8 cellular contexts compared by ENCODE assay signal in genomic region chr14:102362084-102362483, GRCh38. TPM values are rescaled to one million over a fixed set of nuclear protein-coding genes. Genes with fewer than 3 reads are reported as not detected.
DNase-seq lines count a peak whose midpoint lies in the region; ATAC-seq, FAIRE-seq and TF ChIP-seq lines count a peak whose summit lies in the region.

No MANE protein-coding gene starts in this region.

- no peak for FAIRE-seq in kidney (lab: Jason Lieb, UNC)

- intact Hi-C loops in OCI-LY7 (cut with micrococcal nuclease; ENCODE audit: unreplicated experiment), result loop anchor here (2.0 to 10.0 kb wide), 2 partner anchors 43 to 153 kb away; partner anchors contain the start of gene ZNF839
- intact Hi-C loops in ascending aorta (cut with DNase I), result loop anchor here (2.0 to 5.0 kb wide), 3 partner anchors 155 to 601 kb away; partner anchors contain the start of genes PPP2R5C and RCOR1
- intact Hi-C loops in kidney (cut with DNase I), result no loop called here

- H3K9ac ChIP-seq in BLaER1 treated with 17β-estradiol and CSF1 and Interleukin-3, amounts not matched to agents 10 nM and 100 nM, result peak overlapping the region; percentile 80 to 88 (median 87)
- H3K9ac ChIP-seq in kidney (ENCODE audit: low read length in 2 of 2), result peak overlapping the region; percentile 95 to 97

- CTCF ChIA-PET in OCI-LY7 (lab: Charles Lee; ENCODE audit: unreplicated experiment), result interaction anchor here (0.5 to 0.9 kb wide), 2 partner anchors 23 to 162 kb away, joined by 3 read pairs; no protein-coding TSS in a partner anchor

- POLR2A ChIA-PET in OCI-LY7 (lab: Charles Lee), result interaction anchor here (0.9 to 2.0 kb wide), 2 partner anchors 9 to 57 kb away, joined by 7 read pairs; partner anchors contain the start of gene MOK

- TSS peak; percentile 88 for BruUV-seq in OCI-LY7 (replicated peaks; lab: Mats Ljungman, UMichigan)

- DNase-seq in OCI-LY7 (ENCODE audit: low spot score) (peak; percentile 4), ascending aorta (ENCODE audit: low spot score in 2 of 2) (no peak), kidney (no peak), OCI-M2 (lab: John Stamatoyannopoulos, UW; ENCODE audit: unreplicated experiment) (no peak), DMS153 treated with DMSO at 0.1 percent for 48 hours (lab: John Stamatoyannopoulos, UW; ENCODE audit: unreplicated experiment) (no peak)
- peak; percentile 41 to 58 (median 52) for DNase-seq in stimulated activated CD4-positive, alpha-beta T cell treated with anti-CD3 and anti-CD28 coated beads, TNF-alpha, amount 100 ng/mL, for 24 hours (ENCODE audit: low read depth in 3 of 3)

- peak overlapping the region; percentile 75 to 99 (median 93) for H3K4me2 ChIP-seq in BLaER1 treated with 17β-estradiol and CSF1 and Interleukin-3, amounts not matched to agents 10 nM and 100 nM
- peak overlapping the region; percentile 97 for H3K4me2 ChIP-seq in OCI-LY7 (ENCODE audit: low read length)

- H3K27ac ChIP-seq in BLaER1 treated with 17β-estradiol and CSF1 and Interleukin-3, amounts not matched to agents 10 nM and 100 nM, result peak overlapping the region; percentile 69 to 85 (median 75)
- H3K27ac ChIP-seq in OCI-LY7 (ENCODE audit: low read depth, low read length, poor library complexity, severe bottlenecking), result no peak overlapping the region
- H3K27ac ChIP-seq in ascending aorta, result peak overlapping the region; percentile 91 to 95
- H3K27ac ChIP-seq in kidney (ENCODE audit: low read depth in 2 of 2, low read length in 2 of 2), result peak overlapping the region; percentile 71 to 73

- peaks cover 0 to 18% (median 0%) of the 10 kb centered on the region in 11 experiments; a peak in 2 of 22 replicates for H3K27me3 ChIP-seq in BLaER1 treated with 17β-estradiol and CSF1 and Interleukin-3, amounts not matched to agents 10 nM and 100 nM
- H3K27me3 ChIP-seq in ascending aorta, result no peaks in the 10 kb centered on the region

- peaks cover 6% of the 10 kb centered on the region; the same call in 1 of the 2 replicates for H3K79me2 ChIP-seq in OCI-LY7 (ENCODE audit: insufficient read depth, low read depth, low read length)

- H3K4me1 ChIP-seq in BLaER1 treated with 17β-estradiol and CSF1 and Interleukin-3, amounts not matched to agents 10 nM and 100 nM, result peaks cover 18 to 28% (median 23%) of the 10 kb centered on the region in 10 experiments
- H3K4me1 ChIP-seq in OCI-LY7 (ENCODE audit: insufficient read depth, low read length, poor library complexity, severe bottlenecking) (peaks cover 15% of the 10 kb centered on the region), ascending aorta (peaks cover 0 to 16% of the 10 kb centered on the region in 2 donors), kidney (ENCODE audit: control insufficient read depth in 1 of 2, insufficient read depth in 1 of 2, low read depth in 1 of 2, low read length in 2 of 2) (peaks cover 12 to 17% of the 10 kb centered on the region in 2 donors)

- H4K20me1 ChIP-seq in BLaER1 treated with 17β-estradiol and CSF1 and Interleukin-3, amounts not matched to agents 10 nM and 100 nM, result peaks cover 0 to 13% (median 3%) of the 10 kb centered on the region in 11 experiments; a peak in 1 of 22 replicates
- no peaks in the 10 kb centered on the region for H4K20me1 ChIP-seq in OCI-LY7 (ENCODE audit: insufficient read depth, low read length)

- peak; percentile 37 for ATAC-seq in GM21528 (IDR thresholded peaks at IDR 0.05; ENCODE audit: low FRiP score, unreplicated experiment)

- H2AFZ ChIP-seq in OCI-LY7 (ENCODE audit: low read length), result peak overlapping the region; percentile 95

- H3K9me2 ChIP-seq in OCI-LY7 (ENCODE audit: insufficient read depth, low read length), result no peaks in the 10 kb centered on the region

- no peaks in the 10 kb centered on the region for H3K9me3 ChIP-seq in BLaER1 treated with 17β-estradiol and CSF1 and Interleukin-3, amounts not matched to agents 10 nM and 100 nM (replicated peaks in 1 of 11)
- H3K9me3 ChIP-seq in OCI-LY7 (ENCODE audit: low read length) (no peaks in the 10 kb centered on the region), ascending aorta (no peaks in the 10 kb centered on the region), kidney (ENCODE audit: control insufficient read depth in 1 of 2, low read length in 2 of 2) (no peaks in the 10 kb centered on the region)

- H3K4me3 ChIP-seq in BLaER1 treated with 17β-estradiol and CSF1 and Interleukin-3, amounts not matched to agents 10 nM and 100 nM, result peak overlapping the region; percentile 77 to 92 (median 84)
- peak overlapping the region; percentile 98 for H3K4me3 ChIP-seq in OCI-LY7 (ENCODE audit: low read depth, low read length, poor library complexity, severe bottlenecking)
- peak overlapping the region; percentile 86 to 93 for H3K4me3 ChIP-seq in ascending aorta
- H3K4me3 ChIP-seq in kidney (ENCODE audit: low read length in 2 of 2), result peak overlapping the region; percentile 84 to 94

- TF ChIP-seq CTCF in OCI-LY7 (conservative IDR thresholded peaks at IDR 0.05; ENCODE audit: low read length) (no peak), ascending aorta (IDR thresholded peaks at IDR 0.05) (no peak), kidney (IDR thresholded peaks at IDR 0.05; ENCODE audit: borderline replicate concordance, extremely low read depth, insufficient read depth) (no peak)

- peaks cover 18 to 30% (median 19%) of the 10 kb centered on the region in 11 experiments for H3K36me3 ChIP-seq in BLaER1 treated with 17β-estradiol and CSF1 and Interleukin-3, amounts not matched to agents 10 nM and 100 nM
- H3K36me3 ChIP-seq in OCI-LY7 (ENCODE audit: insufficient read depth, low read length) (peaks cover 16% of the 10 kb centered on the region), ascending aorta (peaks cover 15 to 17% of the 10 kb centered on the region in 2 donors), kidney (ENCODE audit: control insufficient read depth in 1 of 2, insufficient read depth in 2 of 2, low read length in 2 of 2) (peaks cover 7 to 9% of the 10 kb centered on the region in 2 donors)

RNA-seq across cellular contexts. Expression of gene CINP, which starts 0.6 kb away (rescaled TPM):
- 28.2 and 37.7 TPM in 2 replicates for total RNA-seq in OCI-LY7 (2014; rRNA removed; shearing (Covaris generic))
- total RNA-seq in OCI-LY7 (2022) (29.8 and 34.9 TPM in 2 replicates), ascending aorta (6.8 TPM), kidney (32.1 TPM)
- polyA plus RNA-seq in kidney (ENCODE audit: insufficient read depth, low read depth, low replicate concordance), result 49.3 TPM

RNA-seq across cellular contexts. Expression of gene TECPR2, which starts 0.7 kb away (rescaled TPM):
- total RNA-seq in OCI-LY7 (2014; rRNA removed; shearing (Covaris generic)), result 5.3 and 6.8 TPM in 2 replicates
- 9.5 and 12.7 TPM in 2 replicates for total RNA-seq in OCI-LY7 (2022)
- 27.0 TPM for total RNA-seq in ascending aorta
- total RNA-seq in kidney, result 30.2 TPM
- polyA plus RNA-seq in kidney (ENCODE audit: insufficient read depth, low read depth, low replicate concordance), result 6.0 TPM

RNA-seq across cellular contexts. Expression of gene ZNF839, which starts 42.5 kb away (rescaled TPM):
- total RNA-seq in OCI-LY7 (2014; rRNA removed; shearing (Covaris generic)), result 20.2 and 22.7 TPM in 2 replicates
- total RNA-seq in OCI-LY7 (2022) (23.3 and 24.3 TPM in 2 replicates), ascending aorta (11.0 TPM), kidney (15.8 TPM)
- 7.8 TPM for polyA plus RNA-seq in kidney (ENCODE audit: insufficient read depth, low read depth, low replicate concordance)

RNA-seq across cellular contexts. Expression of gene MOK, which starts 57.1 kb away (rescaled TPM):
- total RNA-seq in OCI-LY7 (2014; rRNA removed; shearing (Covaris generic)), result 3.7 and 4.0 TPM in 2 replicates
- 2.2 and 4.3 TPM in 2 replicates for total RNA-seq in OCI-LY7 (2022)
- 17.6 TPM for total RNA-seq in ascending aorta
- 32.7 TPM for total RNA-seq in kidney
- 20.4 TPM for polyA plus RNA-seq in kidney (ENCODE audit: insufficient read depth, low read depth, low replicate concordance)

Comparison
In these comparisons a context has a peak if more than half of its experiments do, and no peak if none do; other contexts are left out.
1. DNase-seq: peak in OCI-LY7 (single experiment) and stimulated activated CD4-positive, alpha-beta T cell treated with anti-CD3 and anti-CD28 coated beads, TNF-alpha, amount 100 ng/mL, for 24 hours (3 of 3); none in ascending aorta (0 of 2), kidney (single experiment), OCI-M2 (single experiment) and DMS153 treated with DMSO at 0.1 percent for 48 hours (single experiment).
2. Peak in every context shown above with its lines, with median percentiles within 50 percentile points of each other: H3K4me3 ChIP-seq.